26 cellular contexts compared by ENCODE assay signal in the genomic region with DNA sequence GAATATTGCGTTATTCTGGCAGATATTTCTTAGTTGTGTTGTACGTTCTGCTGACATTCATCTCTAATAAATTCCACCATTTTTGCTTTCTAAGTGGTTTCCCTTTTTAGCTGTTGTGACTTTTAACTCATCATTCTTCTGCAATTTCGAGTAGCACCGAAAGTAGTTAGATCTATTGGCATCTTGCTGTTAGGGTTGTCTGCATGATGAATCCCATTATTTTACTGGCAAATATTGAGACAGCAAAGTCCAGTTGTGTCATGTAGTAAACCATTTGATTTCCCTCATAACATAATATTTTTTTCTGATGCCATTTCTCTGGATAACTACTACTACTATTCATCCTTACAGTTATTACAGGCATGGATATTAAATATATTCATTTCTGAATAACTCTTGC.
"Had no signal": no experiment of that assay in that cellular context is flagged by ENCODE, and none has a peak within 500 bp of the region (broad histone marks: within the 10 kb centered on the region; RNA-seq: fewer than 3 reads in every experiment).

No MANE protein-coding gene starts in this region.

- H3K4me3 ChIP-seq: stomach, suprapubic skin, testis, thoracic aorta, thyroid gland, tibial artery, tibial nerve, transverse colon, upper lobe of left lung, upper lobe of right lung, uterus, vagina had no signal

- H3K36me3 ChIP-seq: stomach, suprapubic skin, thoracic aorta, thyroid gland, tibial artery, tibial nerve, transverse colon, upper lobe of left lung, upper lobe of right lung, uterus, vagina had no signal

- H3K9me3 ChIP-seq: stomach, suprapubic skin, testis, thoracic aorta, thyroid gland, tibial artery, tibial nerve, transverse colon, upper lobe of left lung, upper lobe of right lung, uterus, vagina had no signal

- ATAC-seq: stimulated activated effector memory CD8-positive, alpha-beta T cell treated with anti-CD3 and anti-CD28 coated beads, Interleukin-12 subunit alpha, Interleukin-12 subunit beta, amount 100 ng/mL, for 72 hours; stimulated activated memory B cell treated with anti-CD40 and anti-IgM and Interleukin-4, amounts not matched to agents 10 μg/mL and 1 μg/mL and 100 μg/mL, for 72 hours; stimulated activated naive B cell treated with anti-CD40 and anti-IgM and Interleukin-4, amounts not matched to agents 10 μg/mL and 1 μg/mL and 100 μg/mL, for 72 hours; stimulated activated naive CD8-positive, alpha-beta T cell treated with anti-CD3 and anti-CD28 coated beads, Interleukin-15, amount 100 ng/mL, for 72 hours; stimulated activated naive CD8-positive, alpha-beta T cell treated with anti-CD3 and anti-CD28 coated beads, Interleukin-15, Interleukin-2, amounts not matched to agents 100 U/mL and 50 U/mL, for 24 hours; upper lobe of right lung had no signal

- H3K27ac ChIP-seq: stomach, suprapubic skin, testis, thoracic aorta, thyroid gland, tibial artery, tibial nerve, transverse colon, upper lobe of left lung, upper lobe of right lung, uterus, vagina had no signal

- H3K27me3 ChIP-seq: stomach, suprapubic skin, testis, thyroid gland, tibial artery, tibial nerve, transverse colon, upper lobe of left lung, upper lobe of right lung, uterus, vagina had no signal

- DNase-seq: stimulated activated CD4-positive, alpha-beta T cell treated with anti-CD3 and anti-CD28 coated beads, Interleukin-2, amount 100 ng/mL, for 48 hours; stimulated activated CD4-positive, alpha-beta T cell treated with anti-CD3 and anti-CD28 coated beads, Interleukin-4, amount 100 ng/mL, for 1 hour; stimulated activated CD4-positive, alpha-beta T cell treated with anti-CD3 and anti-CD28 coated beads, Interleukin-4, amount 100 ng/mL, for 24 hours; stimulated activated CD4-positive, alpha-beta T cell treated with anti-CD3 and anti-CD28 coated beads, Interleukin-4, amount 100 ng/mL, for 4 hours; stimulated activated CD8-positive, alpha-beta memory T cell treated with anti-CD3 and anti-CD28 coated beads, Interleukin-4, amount 100 ng/mL, for 48 hours; stimulated activated naive B cell treated with anti-CD40 and anti-IgM and Interleukin-4, amounts not matched to agents 10 μg/mL and 1 μg/mL and 100 μg/mL, for 72 hours; stimulated activated naive CD4-positive, alpha-beta T cell; stimulated activated naive CD4-positive, alpha-beta T cell treated with Interleukin-2 at 50 U/mL for 16 hours; stimulated activated naive CD8-positive, alpha-beta T cell treated with anti-CD3 and anti-CD28 coated beads, Interleukin-15, amount 100 ng/mL, for 72 hours; stimulated activated naive CD8-positive, alpha-beta T cell treated with anti-CD3 and anti-CD28 coated beads, Interleukin-15, Interleukin-2, amounts not matched to agents 100 U/mL and 50 U/mL, for 24 hours; stomach; substantia nigra; testis; thyroid gland; tibial artery; transverse colon; trophoblast cell; upper lobe of left lung; upper lobe of right lung; uterus had no signal

- H3K4me1 ChIP-seq: suprapubic skin, testis, thyroid gland, tibial artery, tibial nerve, transverse colon, upper lobe of left lung, upper lobe of right lung, uterus, vagina had no signal
